16 cellular contexts compared by ENCODE assay signal in the genomic region with DNA sequence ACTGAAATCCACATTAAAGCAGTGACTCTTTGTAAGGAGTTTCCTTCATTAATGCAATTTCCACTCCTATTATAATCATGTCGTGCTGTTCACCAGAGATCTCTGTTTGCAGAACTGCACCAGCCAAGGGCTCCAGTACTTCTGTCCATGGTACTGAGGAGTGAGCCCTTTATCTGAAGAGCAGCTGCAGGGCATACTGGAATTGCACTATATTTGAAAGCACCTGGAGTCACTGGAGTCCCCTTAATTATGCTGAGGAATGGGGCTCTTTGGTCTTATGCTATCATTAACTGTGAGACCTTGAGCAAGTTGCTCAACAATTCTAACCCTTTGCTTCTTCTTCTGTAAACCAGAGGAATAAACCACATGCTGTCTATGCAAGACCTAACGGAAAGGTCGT.
A peak's percentile ranks its signal among the peaks of the same experiment; 100 is the strongest.
DNase-seq lines count a peak whose midpoint lies in the region; ATAC-seq and TF ChIP-seq lines count a peak whose summit lies in the region.
"Had no signal": no experiment of that assay in that cellular context is flagged by ENCODE, and none has a peak within 500 bp of the region (broad histone marks: within the 10 kb centered on the region; RNA-seq: fewer than 3 reads in every experiment).

No MANE protein-coding gene starts in this region.

- no peak overlapping the region for H3K4me3 Mint-ChIP-seq in GM23338
- H3K4me3 Mint-ChIP-seq in endodermal cell = no peak overlapping the region
- H3K4me3 Mint-ChIP-seq: activated CD4-positive, alpha-beta T cell treated with anti-CD3 and anti-CD28 coated beads for 36 hours; HFFc6 had no signal

- H3K27ac ChIP-seq in GM23338 (ENCODE audit: low read depth) = no peak overlapping the region
- H3K27ac ChIP-seq in endodermal cell (ENCODE audit: low read depth, low read length) = no peak overlapping the region
- H3K27ac ChIP-seq: dorsolateral prefrontal cortex, SJCRH30 had no signal

- ATAC-seq in GM23338 (peak; percentile 61), HG03025 (IDR thresholded peaks at IDR 0.05; ENCODE audit: low FRiP score, unreplicated experiment) (no peak), GM18907 (IDR thresholded peaks at IDR 0.05; ENCODE audit: unreplicated experiment) (no peak), HG03520 (IDR thresholded peaks at IDR 0.05; ENCODE audit: unreplicated experiment) (no peak)
- ATAC-seq: activated CD4-positive, alpha-beta T cell treated with anti-CD3 and anti-CD28 coated beads for 36 hours had no signal

- H3K27me3 Mint-ChIP-seq in GM23338 (ENCODE audit: insufficient read depth, low read depth, poor library complexity) (no peaks in the 10 kb centered on the region), endodermal cell (ENCODE audit: insufficient read depth) (no peaks in the 10 kb centered on the region)

- no peak for TF ChIP-seq CTCF in GM23338 (conservative IDR thresholded peaks at IDR 0.05; ENCODE audit: low read depth in 2 of 2)
- TF ChIP-seq CTCF in endodermal cell (conservative IDR thresholded peaks at IDR 0.05) = no peak

- DNase-seq in GM23338 (ENCODE audit: low spot score) (peak; percentile 43), NCI-H69 (lab: John Stamatoyannopoulos, UW) (peak; percentile 3), endodermal cell (peak; percentile 61), lung microvascular endothelial cell (ENCODE audit: low read depth in 2 of 2) (peak; percentile 47 to 57), NCI-H1105 treated with DMSO at 0.1 percent for 48 hours (lab: John Stamatoyannopoulos, UW) (no peak)
- DNase-seq: activated CD4-positive, alpha-beta T cell treated with anti-CD3 and anti-CD28 coated beads for 36 hours; activated effector memory CD4-positive, alpha-beta T cell treated with Interleukin-2 at 50 U/mL for 16 hours; dorsolateral prefrontal cortex; HFFc6; NCI-H446; retina had no signal

- no peaks in the 10 kb centered on the region for H3K9me2 ChIP-seq in GM23338 (ENCODE audit: insufficient read depth)

- no peak overlapping the region for H3K4me2 ChIP-seq in GM23338

- no peaks in the 10 kb centered on the region; the same call in 2 of the 3 replicates for H3K9me3 Mint-ChIP-seq in GM23338
- H3K9me3 Mint-ChIP-seq in endodermal cell = no peaks in the 10 kb centered on the region
- H3K9me3 Mint-ChIP-seq: HFFc6 had no signal

- H3K79me2 ChIP-seq in GM23338 (replicated peaks; ENCODE audit: insufficient read depth) = no peaks in the 10 kb centered on the region

- 78 to 97% methylated on average over 3 of the region's 3 CpGs for WGBS in endodermal cell (ENCODE audit: insufficient coverage in 1 of 2, insufficient read length in 1 of 2), 2 experiments

- H3K4me1 ChIP-seq in GM23338 (ENCODE audit: insufficient read depth) (no peaks in the 10 kb centered on the region), endodermal cell (ENCODE audit: control insufficient read depth, insufficient read depth, low read length) (no peaks in the 10 kb centered on the region)
- H3K4me1 ChIP-seq: Caco-2, SJCRH30 had no signal

- no peaks in the 10 kb centered on the region for H3K27me3 ChIP-seq in GM23338 (ENCODE audit: insufficient read depth)
- no peaks in the 10 kb centered on the region for H3K27me3 ChIP-seq in endodermal cell (ENCODE audit: control insufficient read depth, insufficient read depth, low read length, poor library complexity, severe bottlenecking)
- H3K27me3 ChIP-seq: dorsolateral prefrontal cortex, SJCRH30 had no signal

- H3K27ac Mint-ChIP-seq in GM23338 (no peak overlapping the region), endodermal cell (no peak overlapping the region)
- H3K27ac Mint-ChIP-seq: activated CD4-positive, alpha-beta T cell treated with anti-CD3 and anti-CD28 coated beads for 36 hours; HFFc6 had no signal

- no peak overlapping the region for H2AFZ ChIP-seq in GM23338

- H3K36me3 ChIP-seq in GM23338 (ENCODE audit: insufficient read depth) (peaks cover 25% of the 10 kb centered on the region), endodermal cell (ENCODE audit: control insufficient read depth, insufficient read depth, low read length) (peaks cover 79% of the 10 kb centered on the region)
- H3K36me3 ChIP-seq: SJCRH30 had no signal

- H3K4me1 Mint-ChIP-seq in GM23338 (no peaks in the 10 kb centered on the region), endodermal cell (no peaks in the 10 kb centered on the region)
- H3K4me1 Mint-ChIP-seq: activated CD4-positive, alpha-beta T cell treated with anti-CD3 and anti-CD28 coated beads for 36 hours had no signal

- H3K4me3 ChIP-seq in GM23338 (no peak overlapping the region), endodermal cell (ENCODE audit: low read length) (no peak overlapping the region)
- H3K4me3 ChIP-seq: dorsolateral prefrontal cortex, SJCRH30 had no signal

- no peak overlapping the region for H3K9ac ChIP-seq in endodermal cell (ENCODE audit: extremely low read depth, low read length, poor library complexity, severe bottlenecking)

- no peaks in the 10 kb centered on the region for H3F3A ChIP-seq in GM23338 (replicated peaks; ENCODE audit: low read depth)

- H4K20me1 ChIP-seq in GM23338 (replicated peaks; ENCODE audit: insufficient read depth) = no peaks in the 10 kb centered on the region

- H3K36me3 Mint-ChIP-seq in GM23338 (ENCODE audit: low read depth) (peaks cover 35% of the 10 kb centered on the region), endodermal cell (ENCODE audit: low read depth) (peaks cover 48% of the 10 kb centered on the region)

- no peaks in the 10 kb centered on the region for H3K9me3 ChIP-seq in endodermal cell (ENCODE audit: control insufficient read depth, low read length)
- H3K9me3 ChIP-seq: Caco-2, SJCRH30 had no signal

TF ChIP-seq in GM23338, 12 proteins besides CTCF, POLR2A, EP300 and RAD21:
- TF ChIP-seq REST (IDR thresholded peaks at IDR 0.05; ENCODE audit: unreplicated experiment) (peak; percentile 78), STAT1 (IDR thresholded peaks at IDR 0.05; ENCODE audit: unreplicated experiment) (no peak)
